In genomic region chr18:57835904-57836303, GRCh38 we compare ENCODE assay signal across 17 cellular contexts. TPM values are rescaled to one million over a fixed set of nuclear protein-coding genes. Genes with fewer than 3 reads are reported as not detected.
DNase-seq lines count a peak whose midpoint lies in the region; ATAC-seq, FAIRE-seq and TF ChIP-seq lines count a peak whose summit lies in the region.
"Had no signal": no experiment of that assay in that cellular context is flagged by ENCODE, and none has a peak within 500 bp of the region (broad histone marks: within the 10 kb centered on the region; RNA-seq: fewer than 3 reads in every experiment).

No MANE protein-coding gene starts in this region.

- CTCF ChIA-PET in GM12878 (lab: Yijun Ruan, JAX) = no interaction called here
- CTCF ChIA-PET in CD4-positive, alpha-beta memory T cell (lab: Charles Lee; ENCODE audit: partially characterized antibody) = no interaction called here

- H3K9me3 ChIP-seq in GM12878 (replicated peaks; ENCODE audit: control insufficient read depth, insufficient read depth, low read length) = peaks cover 13% of the 10 kb centered on the region
- no peaks in the 10 kb centered on the region for H3K9me3 ChIP-seq in CD4-positive, alpha-beta memory T cell (ENCODE audit: control insufficient read depth in 1 of 2, low read length in 2 of 2)
- H3K9me3 ChIP-seq: BE2C, Caco-2 had no signal

- TF ChIP-seq RAD21 in GM12878 (IDR thresholded peaks at IDR 0.05; ENCODE audit: insufficient read depth, low read depth, low read length) = no peak

- no peak overlapping the region for H3K9ac ChIP-seq in GM12878 (ENCODE audit: control insufficient read depth, insufficient read depth, low read length)
- H3K9ac ChIP-seq: GM23248 had no signal

- H3K4me3 ChIP-seq in GM12878 = no peak overlapping the region
- no peak overlapping the region for H3K4me3 ChIP-seq in brain microvascular endothelial cell (ENCODE audit: low read depth, low read length)
- no peak overlapping the region for H3K4me3 ChIP-seq in CD4-positive, alpha-beta memory T cell (ENCODE audit: low read length in 2 of 2)
- H3K4me3 ChIP-seq: GM23248, HAP-1 had no signal

- no peak for TF ChIP-seq EP300 in GM12878 (IDR thresholded peaks at IDR 0.05; ENCODE audit: borderline replicate concordance in 1 of 2, control insufficient read depth in 1 of 2, low read depth in 2 of 2, low read length in 2 of 2)

- in situ Hi-C loops in GM12878 (cut with MboI) = loop anchor here (25.0 kb wide), 1 partner anchor 199 kb away; no protein-coding TSS in a partner anchor
- in situ Hi-C loops in brain microvascular endothelial cell (cut with HindIII; ENCODE audit: low pct_ligation_motif_present, low sequenced_read_pairs) = no loop called here

- no TSS peak for BruUV-seq in GM12878 (replicated peaks; lab: Mats Ljungman, UMichigan)

- no peak overlapping the region for H2AFZ ChIP-seq in GM12878 (ENCODE audit: control insufficient read depth, low read depth, low read length)
- H2AFZ ChIP-seq: GM23248 had no signal

- H3K4me1 Mint-ChIP-seq in IgD-negative memory B cell = peaks cover 38 to 50% (median 46%) of the 10 kb centered on the region in 3 donors
- peaks cover 71% of the 10 kb centered on the region for H3K4me1 Mint-ChIP-seq in stimulated activated memory B cell treated with anti-CD40 and anti-IgM and Interleukin-4, amounts not matched to agents 10 μg/mL and 1 μg/mL and 100 μg/mL, for 72 hours
- peaks cover 15 to 21% (median 17%) of the 10 kb centered on the region in 4 donors for H3K4me1 Mint-ChIP-seq in CD4-positive, alpha-beta memory T cell

- FAIRE-seq in D721Med (lab: Jason Lieb, UNC) (peak; percentile 89), GM12878 (lab: Jason Lieb, UNC) (no peak)
- FAIRE-seq: HepG2 had no signal

- H3K36me3 Mint-ChIP-seq in IgD-negative memory B cell = peaks cover 4% of the 10 kb centered on the region
- peaks cover 10% of the 10 kb centered on the region for H3K36me3 Mint-ChIP-seq in stimulated activated memory B cell treated with anti-CD40 and anti-IgM and Interleukin-4, amounts not matched to agents 10 μg/mL and 1 μg/mL and 100 μg/mL, for 72 hours
- H3K36me3 Mint-ChIP-seq in CD4-positive, alpha-beta memory T cell = peaks cover 0 to 5% of the 10 kb centered on the region in 2 donors

- POLR2A ChIA-PET in GM12878 (lab: Charles Lee) = no interaction called here
- POLR2A ChIA-PET in CD4-positive, alpha-beta memory T cell (lab: Charles Lee; ENCODE audit: partially characterized antibody) = no interaction called here

- H3K36me3 ChIP-seq in GM12878 (ENCODE audit: control insufficient read depth in 2 of 2, insufficient read depth in 2 of 2, low read length in 1 of 2) (no peaks in the 10 kb centered on the region), brain microvascular endothelial cell (replicated peaks) (no peaks in the 10 kb centered on the region)
- H3K36me3 ChIP-seq in CD4-positive, alpha-beta memory T cell (ENCODE audit: insufficient read depth, low read length) = no peaks in the 10 kb centered on the region
- H3K36me3 ChIP-seq: BE2C, HAP-1 had no signal

- RAD21 ChIA-PET in GM12878 (lab: Charles Lee; ENCODE audit: unreplicated experiment) = no interaction called here

- 61% methylated on average over 2 of the region's 2 CpGs for WGBS in GM12878 (ENCODE audit: insufficient coverage, insufficient replicate concordance, low lambda C conversion rate, missing lambda C conversion rate)

- no peaks in the 10 kb centered on the region for H4K20me1 ChIP-seq in GM12878 (ENCODE audit: control insufficient read depth, insufficient read depth)

- DNase-seq in D721Med (ENCODE audit: insufficient read length, low spot score) (no peak), GM12878 (ENCODE audit: low read depth, low spot score) (no peak), brain microvascular endothelial cell (no peak)
- DNase-seq in CD4-positive, alpha-beta memory T cell = no peak
- DNase-seq: BE2C; C1 segment of cervical spinal cord; Caco-2; CD4-positive, CD25-positive, alpha-beta regulatory T cell; DMS153; DMS79; GDM1; GM23248 had no signal

- no peak for TF ChIP-seq POLR2A in GM12878 (IDR thresholded peaks at IDR 0.05; ENCODE audit: low read depth, low read length)

- H3K27me3 Mint-ChIP-seq in IgD-negative memory B cell = no peaks in the 10 kb centered on the region
- no peaks in the 10 kb centered on the region for H3K27me3 Mint-ChIP-seq in stimulated activated memory B cell treated with anti-CD40 and anti-IgM and Interleukin-4, amounts not matched to agents 10 μg/mL and 1 μg/mL and 100 μg/mL, for 72 hours
- H3K27me3 Mint-ChIP-seq in CD4-positive, alpha-beta memory T cell = peaks cover 0 to 10% of the 10 kb centered on the region in 2 donors

- intact Hi-C loops in GM12878 (cut with micrococcal nuclease; ENCODE audit: unreplicated experiment) = no loop called here
- intact Hi-C loops in CD4-positive, alpha-beta memory T cell (cut with micrococcal nuclease) = no loop called here

- no peak overlapping the region for H3K4me2 ChIP-seq in GM12878 (ENCODE audit: control insufficient read depth, insufficient read depth)

- H3K27me3 ChIP-seq in GM12878 (replicated peaks in 1 of 2; ENCODE audit: control insufficient read depth in 2 of 2, insufficient read depth in 2 of 2, low read length in 1 of 2) = no peaks in the 10 kb centered on the region
- H3K27me3 ChIP-seq in brain microvascular endothelial cell (replicated peaks) = no peaks in the 10 kb centered on the region
- no peaks in the 10 kb centered on the region for H3K27me3 ChIP-seq in CD4-positive, alpha-beta memory T cell (ENCODE audit: insufficient read depth, low read length)
- H3K27me3 ChIP-seq: BE2C had no signal

- SMC1A ChIA-PET in GM12878 (lab: Charles Lee; ENCODE audit: uncharacterized antibody, unreplicated experiment) = interaction anchor here (1.3 kb wide), 1 partner anchor 56 kb away, joined by 3 read pairs; no protein-coding TSS in a partner anchor

- TF ChIP-seq CTCF in D721Med (IDR thresholded peaks at IDR 0.05; ENCODE audit: insufficient read depth, missing control alignments) (no peak), GM12878 (IDR thresholded peaks at IDR 0.05 in 2 of 3, conservative IDR thresholded peaks at IDR 0.05 in 1 of 3; ENCODE audit: control insufficient read depth in 2 of 3, extremely low read depth in 1 of 3, insufficient read depth in 1 of 3, low read depth in 3 of 3, low read length in 3 of 3) (no peak), brain microvascular endothelial cell (IDR thresholded peaks at IDR 0.05; ENCODE audit: low read depth, low read length, missing control alignments) (no peak)

- ATAC-seq in GM12878 (no peak), GM18858 (IDR thresholded peaks at IDR 0.05; ENCODE audit: unreplicated experiment) (no peak)
- ATAC-seq in stimulated activated memory B cell treated with anti-CD40 and anti-IgM and Interleukin-4, amounts not matched to agents 10 μg/mL and 1 μg/mL and 100 μg/mL, for 72 hours = no peak
- ATAC-seq: HepG2 had no signal

- no peaks in the 10 kb centered on the region for H3K79me2 ChIP-seq in GM12878 (ENCODE audit: control insufficient read depth, insufficient read depth, low read length)

- no peak overlapping the region for H3K27ac ChIP-seq in GM12878 (ENCODE audit: control insufficient read depth, insufficient read depth)
- H3K27ac ChIP-seq in brain microvascular endothelial cell = no peak overlapping the region
- H3K27ac ChIP-seq in CD4-positive, alpha-beta memory T cell (ENCODE audit: low read depth, low read length) = no peak overlapping the region
- H3K27ac ChIP-seq: GM23248 had no signal

- H3K9me3 Mint-ChIP-seq in IgD-negative memory B cell = peaks cover 1 to 23% (median 6%) of the 10 kb centered on the region in 3 donors
- H3K9me3 Mint-ChIP-seq in stimulated activated memory B cell treated with anti-CD40 and anti-IgM and Interleukin-4, amounts not matched to agents 10 μg/mL and 1 μg/mL and 100 μg/mL, for 72 hours = peaks cover 20% of the 10 kb centered on the region
- H3K9me3 Mint-ChIP-seq in CD4-positive, alpha-beta memory T cell = peaks cover 0 to 15% (median 3%) of the 10 kb centered on the region in 8 donors

- peak overlapping the region; percentile 23 to 45 (median 29) for H3K27ac Mint-ChIP-seq in IgD-negative memory B cell
- H3K27ac Mint-ChIP-seq in stimulated activated memory B cell treated with anti-CD40 and anti-IgM and Interleukin-4, amounts not matched to agents 10 μg/mL and 1 μg/mL and 100 μg/mL, for 72 hours = peak overlapping the region; percentile 90
- no peak overlapping the region for H3K27ac Mint-ChIP-seq in CD4-positive, alpha-beta memory T cell
- H3K27ac Mint-ChIP-seq: CD4-positive, CD25-positive, alpha-beta regulatory T cell had no signal

- peaks cover 33% of the 10 kb centered on the region for H3K4me1 ChIP-seq in GM12878 (ENCODE audit: control insufficient read depth, insufficient read depth, low read length)
- H3K4me1 ChIP-seq in CD4-positive, alpha-beta memory T cell (ENCODE audit: insufficient read depth, low read length) = peaks cover 9% of the 10 kb centered on the region
- H3K4me1 ChIP-seq: BE2C, HAP-1 had no signal

- peak overlapping the region in 2 of 4 donors; percentile 28 to 52 for H3K4me3 Mint-ChIP-seq in IgD-negative memory B cell
- H3K4me3 Mint-ChIP-seq in stimulated activated memory B cell treated with anti-CD40 and anti-IgM and Interleukin-4, amounts not matched to agents 10 μg/mL and 1 μg/mL and 100 μg/mL, for 72 hours = no peak overlapping the region
- no peak overlapping the region for H3K4me3 Mint-ChIP-seq in CD4-positive, alpha-beta memory T cell

TF ChIP-seq in GM12878, 131 proteins besides CTCF, POLR2A, EP300 and RAD21 (continues in another document):
- no peak for TF ChIP-seq MTA2 (IDR thresholded peaks at IDR 0.05; ENCODE audit: low read depth)
- TF ChIP-seq BRCA1 (IDR thresholded peaks at IDR 0.05; ENCODE audit: low read depth, low read length) = no peak
- no peak for TF ChIP-seq FOS (IDR thresholded peaks at IDR 0.05; ENCODE audit: borderline replicate concordance, extremely low read depth, insufficient read length)

RNA-seq across cellular contexts. Expression of gene ATP8B1, which starts 32.8 kb away (rescaled TPM):
- 0.50 TPM for polyA plus RNA-seq in IgD-negative memory B cell
- total RNA-seq in GM12878 (2013; cell fraction: nucleolus; rRNA removed) = 0.96 and 1.5 TPM in 2 replicates
- under 0.01 and 0.06 TPM in 2 replicates for total RNA-seq in GM12878 (2014; rRNA removed)
- 0.09 and 0.18 TPM in 2 replicates for total RNA-seq in GM12878 (2014; rRNA removed; fragmentation: Illumina TruSeq; extraction: Trizol)
- total RNA-seq in GM12878 (2021) = 0.16 and 0.23 TPM in 2 replicates
- 0.13 TPM for polyA plus RNA-seq in GM12878 (2011; ENCODE audit: low read depth)
- 0.37 and 0.78 TPM in 2 replicates for polyA plus RNA-seq in GM12878 (2011; rRNA removed)
- 0.31 and 0.38 TPM in 2 replicates for polyA plus RNA-seq in GM12878 (2011; cell fraction: cytosol; rRNA removed)
- polyA plus RNA-seq in GM12878 (2011; cell fraction: nucleus; rRNA removed) = 0.44 and 0.72 TPM in 2 replicates
- polyA plus RNA-seq in GM12878 (2012) = 0.43 and 0.48 TPM in 2 replicates
- polyA plus RNA-seq in GM12878 (2014; fragmentation: Illumina TruSeq; extraction: Trizol) = 0.08 and 0.21 TPM in 2 replicates
- polyA plus RNA-seq in GM12878 (2014; fragmentation: Nextera tagmentation; extraction: Ambion mirVana) = under 1 TPM; 0.03 to 0.05 TPM
- polyA plus RNA-seq in GM12878 (2014; rRNA removed) = 0.04 and 0.12 TPM in 2 replicates
- under 1 TPM; 0.10 to 0.36 TPM for polyA plus RNA-seq in GM12878 (2016; fragmentation: Nextera tagmentation; extraction: Ambion mirVana)
- 0.72 and 2.6 TPM in 2 replicates for polyA minus RNA-seq in GM12878 (2011; rRNA and poly(A)+ RNA removed)
- 1.7 TPM in 1 of 2 replicates, not detected in the other for polyA minus RNA-seq in GM12878 (2011; cell fraction: cytosol; rRNA and poly(A)+ RNA removed)
- polyA minus RNA-seq in GM12878 (2011; cell fraction: nucleus; rRNA and poly(A)+ RNA removed) = 0.12 and 0.57 TPM in 2 replicates
- not detected for total RNA-seq in CD4-positive, alpha-beta memory T cell
- polyA plus RNA-seq in CD4-positive, alpha-beta memory T cell = under 1 TPM in 1 of 2 donors, not detected in 1; 0.24 TPM
- total RNA-seq: CD4-positive, CD25-positive, alpha-beta regulatory T cell had no signal

Comparison
In these comparisons a context has a peak if more than half of its experiments do, and no peak if none do; other contexts are left out.
1. H3K27ac Mint-ChIP-seq: peak in IgD-negative memory B cell (3 of 3) and stimulated activated memory B cell treated with anti-CD40 and anti-IgM and Interleukin-4, amounts not matched to agents 10 μg/mL and 1 μg/mL and 100 μg/mL, for 72 hours (single experiment); none in CD4-positive, alpha-beta memory T cell (0 of 7).